8 cellular contexts compared by ENCODE assay signal in genomic region chrX:136209016-136209738, GRCh38. TPM values are rescaled to one million over a fixed set of nuclear protein-coding genes. Genes with fewer than 3 reads are reported as not detected.
DNase-seq lines count a peak whose midpoint lies in the region; ATAC-seq, FAIRE-seq and TF ChIP-seq lines count a peak whose summit lies in the region.

No MANE protein-coding gene starts in this region.

- H3K36me3 Mint-ChIP-seq in astrocyte (ENCODE audit: low read depth, unreplicated experiment), result no peaks in the 10 kb centered on the region

- H3K79me2 ChIP-seq in MM.1S (ENCODE audit: low read length) (peaks cover 5% of the 10 kb centered on the region; the same call in 1 of the 2 replicates), astrocyte (ENCODE audit: insufficient read depth, low read length) (no peaks in the 10 kb centered on the region)

- H3K36me3 ChIP-seq in MM.1S (replicated peaks; ENCODE audit: insufficient read depth, low read length) (no peaks in the 10 kb centered on the region), astrocyte (ENCODE audit: insufficient read depth, low read length) (no peaks in the 10 kb centered on the region)

- H3K27ac ChIP-seq in MM.1S (ENCODE audit: low read length) (no peak overlapping the region), astrocyte (ENCODE audit: low read depth, low read length) (no peak overlapping the region)

- no peaks in the 10 kb centered on the region for H3F3A ChIP-seq in MM.1S (ENCODE audit: insufficient read depth, low read length)

- TF ChIP-seq CTCF in MM.1S (IDR thresholded peaks at IDR 0.05; ENCODE audit: low read length) (peak; percentile 53), astrocyte (IDR thresholded peaks at IDR 0.05; ENCODE audit: insufficient read depth, low read depth, low read length) (peak; percentile 39)

- H3K9me3 Mint-ChIP-seq in astrocyte (ENCODE audit: unreplicated experiment), result peaks cover 2% of the 10 kb centered on the region

- H3K27me3 ChIP-seq in MM.1S (replicated peaks; ENCODE audit: insufficient read depth, low read length), result no peaks in the 10 kb centered on the region
- no peaks in the 10 kb centered on the region for H3K27me3 ChIP-seq in astrocyte (ENCODE audit: insufficient read depth, low read length)

- H3K4me1 ChIP-seq in MM.1S (ENCODE audit: low read length) (no peaks in the 10 kb centered on the region; the same call in 1 of the 2 replicates), astrocyte (ENCODE audit: insufficient read depth, low read length) (peaks cover 8% of the 10 kb centered on the region)

- no peak overlapping the region for H3K9ac ChIP-seq in MM.1S (ENCODE audit: low read length)
- peak overlapping the region; percentile 35 for H3K9ac ChIP-seq in astrocyte (ENCODE audit: low read length)

- DNase-seq in EH (ENCODE audit: low read depth) (peak; percentile 60), MM.1S (peak; percentile 38), astrocyte (ENCODE audit: low read depth) (peak; percentile 30), iPS-NIHi11 (ENCODE audit: low spot score) (peak; percentile 41), LoVo (ENCODE audit: low spot score) (no peak), NCI-H2081 treated with DMSO at 0.1 percent for 48 hours (lab: John Stamatoyannopoulos, UW) (no peak)
- DNase-seq in stimulated activated CD4-positive, alpha-beta T cell treated with anti-CD3 and anti-CD28 coated beads, Interleukin-2, amount 100 ng/mL, for 4 hours (ENCODE audit: low read depth), result peak; percentile 14

- H3K4me2 ChIP-seq in MM.1S (ENCODE audit: low read depth, low read length), result no peak overlapping the region
- no peak overlapping the region for H3K4me2 ChIP-seq in astrocyte (ENCODE audit: low read length)

- H3K4me3 Mint-ChIP-seq in astrocyte (ENCODE audit: unreplicated experiment), result no peak overlapping the region

- H2AFZ ChIP-seq in MM.1S (ENCODE audit: low read length) (0 out of 2 replicates have a peak overlapping the region, but pooled peaks have one; percentile 63), astrocyte (ENCODE audit: low read depth, low read length) (no peak overlapping the region)

- TF ChIP-seq POLR2A in GM18505 (IDR thresholded peaks at IDR 0.05; ENCODE audit: borderline replicate concordance, extremely low read depth, insufficient read depth, insufficient read length), result no peak

- no peaks in the 10 kb centered on the region for H3K27me3 Mint-ChIP-seq in astrocyte (ENCODE audit: low read depth, unreplicated experiment)

- H3K4me1 Mint-ChIP-seq in astrocyte (ENCODE audit: low read depth, unreplicated experiment), result peaks cover 20% of the 10 kb centered on the region

- H4K20me1 ChIP-seq in MM.1S (ENCODE audit: insufficient read depth, low read length) (no peaks in the 10 kb centered on the region), astrocyte (ENCODE audit: insufficient read depth, low read length) (no peaks in the 10 kb centered on the region)

- no peak for ATAC-seq in GM18505 (IDR thresholded peaks at IDR 0.05; ENCODE audit: unreplicated experiment)

- H3K27ac Mint-ChIP-seq in astrocyte (ENCODE audit: unreplicated experiment), result no peak overlapping the region

- H3K4me3 ChIP-seq in MM.1S (ENCODE audit: low read length), result no peak overlapping the region
- no peak overlapping the region for H3K4me3 ChIP-seq in astrocyte (ENCODE audit: insufficient read depth, low read depth, low read length)

- H3K9me3 ChIP-seq in MM.1S (replicated peaks; ENCODE audit: insufficient read depth, low read length), result no peaks in the 10 kb centered on the region
- H3K9me3 ChIP-seq in astrocyte (ENCODE audit: insufficient read depth, low read depth, low read length), result no peaks in the 10 kb centered on the region

- H3K9me2 ChIP-seq in MM.1S (replicated peaks; ENCODE audit: insufficient read depth, low read length), result no peaks in the 10 kb centered on the region

- FAIRE-seq in astrocyte (lab: Jason Lieb, UNC), result no peak

RNA-seq across cellular contexts. Expression of gene MAP7D3, which starts 42.0 kb away (rescaled TPM):
- 15.0 and 19.4 TPM in 2 replicates for total RNA-seq in astrocyte

Comparison
In these comparisons a context has a peak if more than half of its experiments do, and no peak if none do; other contexts are left out.
1. DNase-seq: peak in EH (single experiment), MM.1S (single experiment), astrocyte (single experiment), iPS-NIHi11 (single experiment) and stimulated activated CD4-positive, alpha-beta T cell treated with anti-CD3 and anti-CD28 coated beads, Interleukin-2, amount 100 ng/mL, for 4 hours (single experiment); none in LoVo (single experiment) and NCI-H2081 treated with DMSO at 0.1 percent for 48 hours (single experiment).